ENCODE assay signal across 16 cellular contexts in the genomic region with DNA sequence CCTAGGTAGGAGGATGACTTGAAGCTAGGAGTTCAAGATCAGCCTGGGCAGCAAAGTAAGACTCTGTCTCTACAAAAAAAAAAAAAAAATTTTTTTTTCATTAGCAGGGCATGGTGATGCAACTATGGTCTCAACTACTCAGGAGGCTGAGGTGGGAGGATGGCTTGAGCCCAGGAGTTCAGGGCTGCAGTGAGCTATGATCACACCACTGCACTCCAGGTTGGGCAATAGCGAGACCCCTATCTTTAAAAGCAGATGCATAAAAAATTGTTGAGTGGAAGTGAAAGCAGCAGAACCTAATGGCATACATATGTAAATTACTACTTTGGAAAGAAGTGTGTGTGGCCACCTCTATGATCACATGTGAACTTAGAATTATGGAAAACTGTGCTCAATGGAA. TPM values are rescaled to one million over a fixed set of nuclear protein-coding genes. Genes with fewer than 3 reads are reported as not detected.
DNase-seq lines count a peak whose midpoint lies in the region; ATAC-seq, FAIRE-seq and TF ChIP-seq lines count a peak whose summit lies in the region.
"Had no signal": no experiment of that assay in that cellular context is flagged by ENCODE, and none has a peak within 500 bp of the region (broad histone marks: within the 10 kb centered on the region; RNA-seq: fewer than 3 reads in every experiment).

No MANE protein-coding gene starts in this region.

- H3K4me2 ChIP-seq in KMS-11 = peak overlapping the region; percentile 76; the same call in 1 of the 2 replicates

- H3K27ac ChIP-seq in KMS-11 = no peak overlapping the region
- H3K27ac ChIP-seq in VCaP = peak overlapping the region; percentile 14
- H3K27ac ChIP-seq in kidney (ENCODE audit: low read depth in 2 of 2, low read length in 2 of 2) = peak overlapping the region; percentile 60 to 82
- H3K27ac ChIP-seq: colonic mucosa had no signal

- H3K27me3 Mint-ChIP-seq in stimulated activated memory B cell treated with anti-CD40 and anti-IgM and Interleukin-4, amounts not matched to agents 10 μg/mL and 1 μg/mL and 100 μg/mL, for 72 hours = no peaks in the 10 kb centered on the region
- H3K27me3 Mint-ChIP-seq: activated CD4-positive, alpha-beta memory T cell treated with anti-CD3 and anti-CD28 coated beads for 36 hours; B cell had no signal

- peaks cover 42% of the 10 kb centered on the region for H3K4me1 ChIP-seq in KMS-11 (ENCODE audit: low read depth, poor library complexity, severe bottlenecking)
- peaks cover 23 to 30% of the 10 kb centered on the region in 2 donors for H3K4me1 ChIP-seq in kidney (ENCODE audit: control insufficient read depth in 1 of 2, insufficient read depth in 1 of 2, low read depth in 1 of 2, low read length in 2 of 2)

- no peaks in the 10 kb centered on the region for H4K20me1 ChIP-seq in KMS-11 (ENCODE audit: insufficient read depth)

- DNase-seq in kidney (no peak), SK-N-DZ (ENCODE audit: low spot score) (no peak)
- DNase-seq: activated CD4-positive, alpha-beta memory T cell treated with anti-CD3 and anti-CD28 coated beads for 36 hours; stimulated activated CD4-positive, alpha-beta T cell treated with anti-CD3 and anti-CD28 coated beads, Interleukin-12 subunit alpha, Interleukin-12 subunit beta, amount 100 ng/mL, for 4 hours; T-helper 1 cell had no signal

- no peaks in the 10 kb centered on the region for H3K27me3 ChIP-seq in KMS-11 (ENCODE audit: insufficient read depth, low read depth)
- H3K27me3 ChIP-seq: colonic mucosa had no signal

- intact Hi-C loops in kidney (cut with DNase I) = no loop called here

- H3K4me3 Mint-ChIP-seq in stimulated activated memory B cell treated with anti-CD40 and anti-IgM and Interleukin-4, amounts not matched to agents 10 μg/mL and 1 μg/mL and 100 μg/mL, for 72 hours = no peak overlapping the region
- H3K4me3 Mint-ChIP-seq: activated CD4-positive, alpha-beta memory T cell treated with anti-CD3 and anti-CD28 coated beads for 36 hours; B cell had no signal

- no peaks in the 10 kb centered on the region for H3K9me3 ChIP-seq in kidney (ENCODE audit: control insufficient read depth in 1 of 2, low read length in 2 of 2)
- H3K9me3 ChIP-seq: colonic mucosa had no signal

- peaks cover 37% of the 10 kb centered on the region for H3K4me1 Mint-ChIP-seq in stimulated activated memory B cell treated with anti-CD40 and anti-IgM and Interleukin-4, amounts not matched to agents 10 μg/mL and 1 μg/mL and 100 μg/mL, for 72 hours

- H2AFZ ChIP-seq in KMS-11 (ENCODE audit: low read depth) = no peak overlapping the region

- H3K36me3 ChIP-seq in KMS-11 (ENCODE audit: insufficient read depth) (no peaks in the 10 kb centered on the region), kidney (ENCODE audit: control insufficient read depth in 1 of 2, insufficient read depth in 2 of 2, low read length in 2 of 2) (no peaks in the 10 kb centered on the region)
- H3K36me3 ChIP-seq: colonic mucosa had no signal

- no peak for FAIRE-seq in kidney (lab: Jason Lieb, UNC)
- FAIRE-seq: GM18507, keratinocyte had no signal

- no peaks in the 10 kb centered on the region; the same call in 1 of the 2 replicates for H3K79me2 ChIP-seq in KMS-11 (ENCODE audit: insufficient read depth, low read depth)

- H3K9ac ChIP-seq in KMS-11 (no peak overlapping the region), kidney (ENCODE audit: low read length in 2 of 2) (peak overlapping the region in 1 of 2 donors; percentile 17)

- H3K9me3 Mint-ChIP-seq in stimulated activated memory B cell treated with anti-CD40 and anti-IgM and Interleukin-4, amounts not matched to agents 10 μg/mL and 1 μg/mL and 100 μg/mL, for 72 hours = no peaks in the 10 kb centered on the region

- no peak for TF ChIP-seq CTCF in KMS-11 (conservative IDR thresholded peaks at IDR 0.05; ENCODE audit: low read depth, low read length)
- no peak for TF ChIP-seq CTCF in VCaP (conservative IDR thresholded peaks at IDR 0.05)
- TF ChIP-seq CTCF in kidney (IDR thresholded peaks at IDR 0.05; ENCODE audit: borderline replicate concordance, extremely low read depth, insufficient read depth) = no peak

- H3K36me3 Mint-ChIP-seq in stimulated activated memory B cell treated with anti-CD40 and anti-IgM and Interleukin-4, amounts not matched to agents 10 μg/mL and 1 μg/mL and 100 μg/mL, for 72 hours = peaks cover 7% of the 10 kb centered on the region

- peak; percentile 60 for ATAC-seq in stimulated activated memory B cell treated with anti-CD40 and anti-IgM and Interleukin-4, amounts not matched to agents 10 μg/mL and 1 μg/mL and 100 μg/mL, for 72 hours
- no peak for ATAC-seq in HG03175 (IDR thresholded peaks at IDR 0.05; ENCODE audit: unreplicated experiment)
- no peak for ATAC-seq in HG03469 (IDR thresholded peaks at IDR 0.05; ENCODE audit: unreplicated experiment)
- ATAC-seq in GM18861 (IDR thresholded peaks at IDR 0.05; ENCODE audit: unreplicated experiment) = no peak
- ATAC-seq: HCT116 had no signal

- peak overlapping the region; percentile 62 for H3K27ac Mint-ChIP-seq in stimulated activated memory B cell treated with anti-CD40 and anti-IgM and Interleukin-4, amounts not matched to agents 10 μg/mL and 1 μg/mL and 100 μg/mL, for 72 hours
- H3K27ac Mint-ChIP-seq: activated CD4-positive, alpha-beta memory T cell treated with anti-CD3 and anti-CD28 coated beads for 36 hours; B cell had no signal

- H3K4me3 ChIP-seq in KMS-11 (IDR thresholded peaks at IDR 0.05; ENCODE audit: insufficient read depth, low read depth, low read length) (no peak overlapping the region), kidney (ENCODE audit: low read length in 2 of 2) (no peak overlapping the region)
- H3K4me3 ChIP-seq: colonic mucosa had no signal

RNA-seq across cellular contexts. Expression of a gene that starts 56.8 kb away (rescaled TPM):
- total RNA-seq in kidney = 48.6 TPM
- 91.7 TPM for polyA plus RNA-seq in kidney (ENCODE audit: insufficient read depth, low read depth, low replicate concordance)
- 18.4 and 19.5 TPM in 2 replicates for polyA plus RNA-seq in SK-N-DZ (2014; cell fraction: cytosol; rRNA removed)
- polyA plus RNA-seq in SK-N-DZ (2014; cell fraction: nucleus; rRNA removed) = 10.3 and 13.1 TPM in 2 replicates
